ENCODE assay signal across 17 cellular contexts in the genomic region with DNA sequence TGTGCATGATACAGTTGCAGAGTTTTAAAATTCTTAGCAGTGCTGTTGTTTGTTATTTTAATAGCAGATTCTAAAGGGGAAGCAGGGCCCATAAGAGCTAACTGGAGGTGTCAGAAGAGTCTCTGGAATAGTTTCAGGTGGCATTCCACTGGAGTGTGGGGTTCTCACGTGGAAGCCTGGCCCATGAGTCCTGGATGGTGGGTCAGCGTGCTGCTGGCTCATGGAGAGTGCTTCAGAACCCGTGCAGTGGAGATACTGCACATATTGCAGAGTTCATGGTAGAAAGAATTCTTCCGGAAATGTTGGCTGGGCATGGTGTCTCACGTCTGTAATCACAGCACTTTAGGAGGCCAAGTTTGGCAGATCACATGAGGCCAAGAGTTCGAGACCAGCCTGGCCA.
"Had no signal": no experiment of that assay in that cellular context is flagged by ENCODE, and none has a peak within 500 bp of the region (broad histone marks: within the 10 kb centered on the region; RNA-seq: fewer than 3 reads in every experiment).

No MANE protein-coding gene starts in this region.

- H3K27ac ChIP-seq: foreskin keratinocyte, hepatocyte, neural progenitor cell, pancreas, prostate gland had no signal

- DNase-seq: erythroblast; foreskin keratinocyte; kidney; left colon; left ventricle myocardium superior; mucosa of descending colon; nucleus accumbens; pancreas; stimulated activated CD4-positive, alpha-beta T cell treated with anti-CD3 and anti-CD28 coated beads, Interleukin-2, amount 100 ng/mL, for 24 hours; stimulated activated CD4-positive, alpha-beta T cell treated with anti-CD3 and anti-CD28 coated beads, Interleukin-4, amount 100 ng/mL, for 4 hours; stimulated activated naive B cell treated with anti-CD40 and anti-IgM and Interleukin-4, amounts not matched to agents 10 μg/mL and 1 μg/mL and 100 μg/mL, for 72 hours; stomach had no signal

- H3K9me3 Mint-ChIP-seq: dendritic cell treated with granulocyte-macrophage colony-stimulating factor and Interleukin-4, amounts not matched to agents 40 ng/mL and 50 ng/mL, for 4 days; neural progenitor cell; stimulated activated naive B cell treated with anti-CD40 and anti-IgM and Interleukin-4, amounts not matched to agents 10 μg/mL and 1 μg/mL and 100 μg/mL, for 72 hours had no signal

- H3K36me3 Mint-ChIP-seq: naive thymus-derived CD8-positive, alpha-beta T cell had no signal

- H3K4me3 Mint-ChIP-seq: dendritic cell treated with granulocyte-macrophage colony-stimulating factor and Interleukin-4, amounts not matched to agents 40 ng/mL and 50 ng/mL, for 4 days; naive thymus-derived CD8-positive, alpha-beta T cell; stimulated activated naive B cell treated with anti-CD40 and anti-IgM and Interleukin-4, amounts not matched to agents 10 μg/mL and 1 μg/mL and 100 μg/mL, for 72 hours had no signal

- H3K27ac Mint-ChIP-seq: dendritic cell treated with granulocyte-macrophage colony-stimulating factor and Interleukin-4, amounts not matched to agents 40 ng/mL and 50 ng/mL, for 4 days; naive thymus-derived CD8-positive, alpha-beta T cell; stimulated activated naive B cell treated with anti-CD40 and anti-IgM and Interleukin-4, amounts not matched to agents 10 μg/mL and 1 μg/mL and 100 μg/mL, for 72 hours had no signal

- H3K4me1 Mint-ChIP-seq: naive thymus-derived CD8-positive, alpha-beta T cell; stimulated activated naive B cell treated with anti-CD40 and anti-IgM and Interleukin-4, amounts not matched to agents 10 μg/mL and 1 μg/mL and 100 μg/mL, for 72 hours had no signal
